In the genomic region with DNA sequence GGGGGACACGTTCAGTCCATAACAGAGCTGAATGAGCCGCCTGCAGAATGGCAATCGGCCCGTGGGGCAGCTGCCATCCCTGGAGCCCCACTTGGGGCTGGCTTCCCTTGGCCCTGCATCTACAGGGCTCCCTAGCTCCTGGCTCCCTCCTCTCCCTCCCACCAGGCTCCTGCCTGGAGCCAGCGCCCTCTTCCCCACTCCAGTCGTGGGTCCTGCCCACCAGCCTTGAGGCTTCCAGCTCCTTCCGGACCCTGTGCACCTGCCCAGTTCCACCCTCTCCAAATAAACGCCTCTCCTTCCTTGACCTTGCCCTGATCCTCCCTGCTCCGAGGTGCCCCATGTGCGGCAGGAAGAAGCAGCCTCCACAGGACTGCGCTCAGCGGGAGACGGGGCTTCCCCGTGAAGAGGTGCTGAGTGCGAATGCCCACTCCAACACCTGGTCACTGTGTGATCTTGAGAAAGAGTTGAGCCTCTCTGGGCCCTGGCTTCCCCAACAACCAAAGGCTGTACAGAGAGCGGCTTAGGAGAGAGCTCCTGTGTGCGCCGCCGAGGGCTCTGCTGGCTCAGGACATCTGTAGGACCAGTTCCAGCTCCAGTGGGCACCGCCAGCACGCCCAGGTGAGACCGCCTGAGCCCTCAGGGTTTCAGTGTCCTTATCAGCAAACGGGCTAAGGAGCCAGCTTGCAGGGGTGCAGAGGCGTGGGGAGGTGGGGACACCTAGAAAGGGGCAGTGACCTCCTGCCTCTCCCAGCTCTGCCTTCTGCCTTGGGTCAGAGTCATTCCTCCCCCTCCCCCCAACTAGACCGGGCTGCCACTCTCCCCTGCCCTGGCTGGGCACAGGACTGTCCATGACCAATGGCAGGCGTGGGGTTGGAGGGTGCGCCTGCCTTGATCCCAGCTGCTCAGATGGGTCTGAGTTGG, we compare ENCODE assay signal across 10 cellular contexts. TPM values are rescaled to one million over a fixed set of nuclear protein-coding genes. Genes with fewer than 3 reads are reported as not detected.
DNase-seq lines count a peak whose midpoint lies in the region; ATAC-seq and TF ChIP-seq lines count a peak whose summit lies in the region.
"Had no signal": no experiment of that assay in that cellular context is flagged by ENCODE, and none has a peak within 500 bp of the region (broad histone marks: within the 10 kb centered on the region; RNA-seq: fewer than 3 reads in every experiment).

No MANE protein-coding gene starts in this region.

- intact Hi-C loops in activated T-helper 1 cell treated with anti-CD3 and anti-CD28 coated beads, Interleukin-12 subunit alpha, Interleukin-12 subunit beta, Interleukin-2, Interleukin-4 antibody, amounts not matched to agents 30 ng/mL and 10 ng/mL and 1 ng/mL, durations not matched to agents 14 hours and 24 hours and 36 hours (cut with micrococcal nuclease) = loop anchor here (1.0 to 5.0 kb wide), 2 partner anchors 12 to 42 kb away; no protein-coding TSS in a partner anchor

- H3K36me3 Mint-ChIP-seq in GM23338 (ENCODE audit: low read depth) = no peaks in the 10 kb centered on the region
- no peaks in the 10 kb centered on the region for H3K36me3 Mint-ChIP-seq in activated T-helper 1 cell treated with anti-CD3 and anti-CD28 coated beads, Interleukin-12 subunit alpha, Interleukin-12 subunit beta, Interleukin-2, Interleukin-4 antibody, amounts not matched to agents 30 ng/mL and 10 ng/mL and 1 ng/mL, durations not matched to agents 14 hours and 24 hours and 36 hours (ENCODE audit: low read depth)

- H2AFZ ChIP-seq in GM23338 = no peak overlapping the region
- H2AFZ ChIP-seq in smooth muscle cell (ENCODE audit: low read depth) = no peak overlapping the region

- no peak for TF ChIP-seq RAD21 in liver (IDR thresholded peaks at IDR 0.05)

- TF ChIP-seq CTCF in GM23338 (conservative IDR thresholded peaks at IDR 0.05; ENCODE audit: low read depth in 2 of 2) = no peak
- TF ChIP-seq CTCF in liver (IDR thresholded peaks at IDR 0.05; ENCODE audit: low read depth, low read length, missing input control) = no peak
- no peak for TF ChIP-seq CTCF in smooth muscle cell (IDR thresholded peaks at IDR 0.05; ENCODE audit: borderline replicate concordance, insufficient read depth, poor library complexity, severe bottlenecking)

- H3K27me3 Mint-ChIP-seq in GM23338 (ENCODE audit: insufficient read depth, low read depth, poor library complexity) = peaks cover 16% of the 10 kb centered on the region
- peaks cover 2% of the 10 kb centered on the region for H3K27me3 Mint-ChIP-seq in activated T-helper 1 cell treated with anti-CD3 and anti-CD28 coated beads, Interleukin-12 subunit alpha, Interleukin-12 subunit beta, Interleukin-2, Interleukin-4 antibody, amounts not matched to agents 30 ng/mL and 10 ng/mL and 1 ng/mL, durations not matched to agents 14 hours and 24 hours and 36 hours (ENCODE audit: insufficient read depth)

- H4K20me1 ChIP-seq in GM23338 (replicated peaks; ENCODE audit: insufficient read depth) = no peaks in the 10 kb centered on the region
- H4K20me1 ChIP-seq in smooth muscle cell (ENCODE audit: low read depth) = no peaks in the 10 kb centered on the region

- no peaks in the 10 kb centered on the region for H3K9me3 ChIP-seq in liver (ENCODE audit: control insufficient read depth in 4 of 4, low read length in 3 of 4)
- no peaks in the 10 kb centered on the region for H3K9me3 ChIP-seq in smooth muscle cell (replicated peaks; ENCODE audit: low read depth)
- H3K9me3 ChIP-seq: SK-N-SH had no signal

- no peak; the same call in 2 of the 3 replicates for ATAC-seq in GM23338

- H3K4me3 Mint-ChIP-seq in GM23338 = no peak overlapping the region
- H3K4me3 Mint-ChIP-seq in activated T-helper 1 cell treated with anti-CD3 and anti-CD28 coated beads, Interleukin-12 subunit alpha, Interleukin-12 subunit beta, Interleukin-2, Interleukin-4 antibody, amounts not matched to agents 30 ng/mL and 10 ng/mL and 1 ng/mL, durations not matched to agents 14 hours and 24 hours and 36 hours = peak overlapping the region; percentile 9

- H3K4me1 ChIP-seq in GM23338 (ENCODE audit: insufficient read depth) (peaks cover 11% of the 10 kb centered on the region; the same call in 1 of the 2 replicates), liver (ENCODE audit: control insufficient read depth in 4 of 4, insufficient read depth in 4 of 4, low read length in 3 of 4) (peaks cover 10 to 33% (median 22%) of the 10 kb centered on the region in 4 donors), smooth muscle cell (ENCODE audit: low read depth) (peaks cover 18% of the 10 kb centered on the region)

- no peaks in the 10 kb centered on the region for H3K9me3 Mint-ChIP-seq in GM23338
- no peaks in the 10 kb centered on the region for H3K9me3 Mint-ChIP-seq in activated T-helper 1 cell treated with anti-CD3 and anti-CD28 coated beads, Interleukin-12 subunit alpha, Interleukin-12 subunit beta, Interleukin-2, Interleukin-4 antibody, amounts not matched to agents 30 ng/mL and 10 ng/mL and 1 ng/mL, durations not matched to agents 14 hours and 24 hours and 36 hours

- DNase-seq in GM23338 (ENCODE audit: low spot score) = no peak
- no peak for DNase-seq in activated T-helper 1 cell treated with anti-CD3 and anti-CD28 coated beads, Interleukin-12 subunit alpha, Interleukin-12 subunit beta, Interleukin-2, Interleukin-4 antibody, amounts not matched to agents 30 ng/mL and 10 ng/mL and 1 ng/mL, durations not matched to agents 14 hours and 24 hours and 36 hours (ENCODE audit: low spot score)
- no peak for DNase-seq in smooth muscle cell (lab: John Stamatoyannopoulos, UW; ENCODE audit: unreplicated experiment)
- no peak for DNase-seq in DMS153 treated with DMSO at 0.1 percent for 48 hours (lab: John Stamatoyannopoulos, UW; ENCODE audit: unreplicated experiment)
- DNase-seq in DMS 273 (lab: John Stamatoyannopoulos, UW; ENCODE audit: unreplicated experiment) = no peak
- DNase-seq in DMS 273 treated with DMSO at 0.1 percent for 48 hours (lab: John Stamatoyannopoulos, UW) = no peak
- no peak for DNase-seq in NCI-H446 (lab: John Stamatoyannopoulos, UW)

- H3K36me3 ChIP-seq in GM23338 (ENCODE audit: insufficient read depth) = no peaks in the 10 kb centered on the region
- H3K36me3 ChIP-seq in liver (ENCODE audit: control insufficient read depth in 4 of 4, insufficient read depth in 3 of 4, low read depth in 1 of 4, low read length in 3 of 4) = no peaks in the 10 kb centered on the region
- no peaks in the 10 kb centered on the region for H3K36me3 ChIP-seq in smooth muscle cell (ENCODE audit: low read depth)

- H3K79me2 ChIP-seq in GM23338 (replicated peaks; ENCODE audit: insufficient read depth) = no peaks in the 10 kb centered on the region
- H3K79me2 ChIP-seq in smooth muscle cell (ENCODE audit: low read depth) = no peaks in the 10 kb centered on the region

- H3K27ac ChIP-seq in GM23338 (ENCODE audit: low read depth) (no peak overlapping the region), liver (ENCODE audit: low read depth in 1 of 2, low read length in 2 of 2) (peak overlapping the region; percentile 37 to 67), smooth muscle cell (ENCODE audit: low read depth) (peak overlapping the region; percentile 35)

- H3K9ac ChIP-seq in liver (ENCODE audit: low read depth in 1 of 2, low read length in 2 of 2) (no peak overlapping the region), smooth muscle cell (ENCODE audit: low read depth) (no peak overlapping the region)

- H3F3A ChIP-seq in GM23338 (replicated peaks; ENCODE audit: low read depth) (no peaks in the 10 kb centered on the region; the same call in 1 of the 2 replicates), smooth muscle cell (ENCODE audit: low read depth) (peaks cover 15% of the 10 kb centered on the region)

- H3K9me2 ChIP-seq in GM23338 (ENCODE audit: insufficient read depth) = no peaks in the 10 kb centered on the region
- H3K9me2 ChIP-seq: SK-N-SH had no signal

- H3K4me1 Mint-ChIP-seq in GM23338 = peaks cover 28% of the 10 kb centered on the region
- H3K4me1 Mint-ChIP-seq in activated T-helper 1 cell treated with anti-CD3 and anti-CD28 coated beads, Interleukin-12 subunit alpha, Interleukin-12 subunit beta, Interleukin-2, Interleukin-4 antibody, amounts not matched to agents 30 ng/mL and 10 ng/mL and 1 ng/mL, durations not matched to agents 14 hours and 24 hours and 36 hours (ENCODE audit: low read depth) = peaks cover 45% of the 10 kb centered on the region

- H3K4me2 ChIP-seq in GM23338 (0 out of 2 replicates have a peak overlapping the region, but pooled peaks have one; percentile 14), smooth muscle cell (no peak overlapping the region)

- H3K27me3 ChIP-seq in GM23338 (ENCODE audit: insufficient read depth) (peaks cover 12% of the 10 kb centered on the region), liver (ENCODE audit: control insufficient read depth in 4 of 4, insufficient read depth in 4 of 4, low read length in 3 of 4) (no peaks in the 10 kb centered on the region), smooth muscle cell (ENCODE audit: low read depth) (no peaks in the 10 kb centered on the region)

- 77% methylated on average over 27 of the region's 27 CpGs for WGBS in liver
- 85% methylated on average over 27 of the region's 27 CpGs for WGBS in smooth muscle cell (ENCODE audit: low lambda C conversion rate)

- no peak overlapping the region for H3K27ac Mint-ChIP-seq in GM23338
- H3K27ac Mint-ChIP-seq in activated T-helper 1 cell treated with anti-CD3 and anti-CD28 coated beads, Interleukin-12 subunit alpha, Interleukin-12 subunit beta, Interleukin-2, Interleukin-4 antibody, amounts not matched to agents 30 ng/mL and 10 ng/mL and 1 ng/mL, durations not matched to agents 14 hours and 24 hours and 36 hours = peak overlapping the region; percentile 8

- H3K4me3 ChIP-seq in GM23338 = no peak overlapping the region
- no peak overlapping the region for H3K4me3 ChIP-seq in liver (ENCODE audit: low read depth in 1 of 3, low read length in 3 of 3)
- H3K4me3 ChIP-seq in smooth muscle cell = no peak overlapping the region

RNA-seq across cellular contexts. Expression of gene C9orf50, which starts 12.1 kb away (rescaled TPM):
- total RNA-seq in GM23338 (2014; rRNA removed; shearing (Covaris generic)) = not detected in 2 replicates
- polyA plus RNA-seq in GM23338 (2016; fragmentation: Nextera tagmentation; extraction: Ambion mirVana) (not detected in 2 replicates), liver (not detected), smooth muscle cell (0.59 TPM in 1 of 2 replicates, not detected in the other)
- total RNA-seq in activated T-helper 1 cell treated with anti-CD3 and anti-CD28 coated beads, Interleukin-12 subunit alpha, Interleukin-12 subunit beta, Interleukin-2, Interleukin-4 antibody, amounts not matched to agents 30 ng/mL and 10 ng/mL and 1 ng/mL, durations not matched to agents 14 hours and 24 hours and 36 hours = not detected in 2 replicates
- total RNA-seq in liver (under 1 TPM in 1 of 2 donors, not detected in 1; 0.23 TPM), smooth muscle cell (not detected in 2 replicates)
- total RNA-seq: lower leg skin had no signal

RNA-seq across cellular contexts. Expression of gene NTMT1, which starts 17.1 kb away (rescaled TPM):
- 44.2 and 59.4 TPM in 2 replicates for total RNA-seq in GM23338 (2014; rRNA removed; shearing (Covaris generic))
- 97.4 and 108 TPM in 2 replicates for polyA plus RNA-seq in GM23338 (2016; fragmentation: Nextera tagmentation; extraction: Ambion mirVana)
- 67.1 and 67.3 TPM in 2 replicates for total RNA-seq in activated T-helper 1 cell treated with anti-CD3 and anti-CD28 coated beads, Interleukin-12 subunit alpha, Interleukin-12 subunit beta, Interleukin-2, Interleukin-4 antibody, amounts not matched to agents 30 ng/mL and 10 ng/mL and 1 ng/mL, durations not matched to agents 14 hours and 24 hours and 36 hours
- total RNA-seq in liver = 10 to 100 TPM; 13.1 to 17.7 TPM
- polyA plus RNA-seq in liver = 10 to 100 TPM; 34.8 to 42.5 TPM
- 24.7 and 42.9 TPM in 2 replicates for total RNA-seq in smooth muscle cell
- 118 and 129 TPM in 2 replicates for polyA plus RNA-seq in smooth muscle cell

RNA-seq across cellular contexts. Expression of gene ASB6, which starts 33.1 kb away (rescaled TPM):
- total RNA-seq in GM23338 (2014; rRNA removed; shearing (Covaris generic)) = 15.6 and 19.8 TPM in 2 replicates
- 8.8 and 9.7 TPM in 2 replicates for polyA plus RNA-seq in GM23338 (2016; fragmentation: Nextera tagmentation; extraction: Ambion mirVana)
- 24.0 TPM in 2 replicates for total RNA-seq in activated T-helper 1 cell treated with anti-CD3 and anti-CD28 coated beads, Interleukin-12 subunit alpha, Interleukin-12 subunit beta, Interleukin-2, Interleukin-4 antibody, amounts not matched to agents 30 ng/mL and 10 ng/mL and 1 ng/mL, durations not matched to agents 14 hours and 24 hours and 36 hours
- 1 to 10 TPM; 6.0 to 8.4 TPM for total RNA-seq in liver
- polyA plus RNA-seq in liver = 1 to 10 TPM; 3.4 to 6.3 TPM
- total RNA-seq in smooth muscle cell = 10.9 and 13.8 TPM in 2 replicates
- polyA plus RNA-seq in smooth muscle cell = 22.2 and 26.0 TPM in 2 replicates

RNA-seq across cellular contexts. Expression of gene PRRX2, which starts 56.6 kb away (rescaled TPM):
- 4.5 and 8.3 TPM in 2 replicates for total RNA-seq in GM23338 (2014; rRNA removed; shearing (Covaris generic))
- polyA plus RNA-seq in GM23338 (2016; fragmentation: Nextera tagmentation; extraction: Ambion mirVana) (5.6 and 5.8 TPM in 2 replicates), liver (under 1 TPM in 1 of 2 donors, not detected in 1; 0.03 TPM), smooth muscle cell (180 and 234 TPM in 2 replicates)
- 6.2 and 7.8 TPM in 2 replicates for total RNA-seq in activated T-helper 1 cell treated with anti-CD3 and anti-CD28 coated beads, Interleukin-12 subunit alpha, Interleukin-12 subunit beta, Interleukin-2, Interleukin-4 antibody, amounts not matched to agents 30 ng/mL and 10 ng/mL and 1 ng/mL, durations not matched to agents 14 hours and 24 hours and 36 hours
- total RNA-seq in liver (under 1 TPM in 1 of 2 donors, not detected in 1; 0.08 TPM), smooth muscle cell (59.9 and 87.7 TPM in 2 replicates)
